Comparison of ENCODE assay signal across 14 cellular contexts in genomic region chr13:110448230-110448629, GRCh38.
DNase-seq lines count a peak whose midpoint lies in the region; ATAC-seq, FAIRE-seq and TF ChIP-seq lines count a peak whose summit lies in the region.
"Had no signal": no experiment of that assay in that cellular context is flagged by ENCODE, and none has a peak within 500 bp of the region (broad histone marks: within the 10 kb centered on the region; RNA-seq: fewer than 3 reads in every experiment).

No MANE protein-coding gene starts in this region.

- no peaks in the 10 kb centered on the region for H3K27me3 ChIP-seq in brain microvascular endothelial cell (replicated peaks)
- no peaks in the 10 kb centered on the region for H3K27me3 ChIP-seq in keratinocyte (ENCODE audit: control insufficient read depth, extremely low read depth, insufficient read depth, low read length)
- H3K27me3 ChIP-seq: heart right ventricle had no signal

- H3K9ac ChIP-seq in keratinocyte (ENCODE audit: control insufficient read depth, extremely low read depth, insufficient read depth, low read length): no peak overlapping the region

- no peaks in the 10 kb centered on the region for H4K20me1 ChIP-seq in keratinocyte (ENCODE audit: control insufficient read depth, extremely low read depth, insufficient read depth, low read length)

- H3K27ac ChIP-seq in brain microvascular endothelial cell (peak overlapping the region; percentile 57), keratinocyte (ENCODE audit: control insufficient read depth, insufficient read depth, low read length) (peak overlapping the region; percentile 17)
- H3K27ac ChIP-seq: heart right ventricle, VCaP had no signal

- H3K9me3 ChIP-seq in keratinocyte (ENCODE audit: control insufficient read depth, low read depth, low read length): no peaks in the 10 kb centered on the region
- H3K9me3 ChIP-seq: heart right ventricle had no signal

- no peaks in the 10 kb centered on the region for H3K79me2 ChIP-seq in keratinocyte (ENCODE audit: control insufficient read depth, insufficient read depth, low read length)

- H3K4me1 ChIP-seq in keratinocyte (ENCODE audit: control insufficient read depth, extremely low read depth, insufficient read depth, low read length): peaks cover 58% of the 10 kb centered on the region

- DNase-seq in HS-5 (ENCODE audit: low read depth) (peak; percentile 49), brain microvascular endothelial cell (peak; percentile 72), keratinocyte (ENCODE audit: low read depth, low spot score) (peak; percentile 69), urothelium cell line (ENCODE audit: low spot score) (peak; percentile 59), NCI-H2196 treated with DMSO at 0.1 percent for 48 hours (lab: John Stamatoyannopoulos, UW; ENCODE audit: unreplicated experiment) (no peak), SIG-M5 treated with dmso at 0.1 percent for 504 hours (lab: John Stamatoyannopoulos, UW; ENCODE audit: unreplicated experiment) (no peak)
- DNase-seq: activated T-cell treated with anti-CD3 and anti-CD28 coated beads for 4 hours, DND-41, heart right ventricle, Karpas-422 had no signal

- ATAC-seq in GM19035 (IDR thresholded peaks at IDR 0.05; ENCODE audit: unreplicated experiment) (no peak), HG02642 (IDR thresholded peaks at IDR 0.05; ENCODE audit: poor library complexity, unreplicated experiment) (no peak)
- ATAC-seq: heart right ventricle had no signal

- H3K4me3 ChIP-seq in brain microvascular endothelial cell (ENCODE audit: low read depth, low read length): no peak overlapping the region
- H3K4me3 ChIP-seq in keratinocyte (ENCODE audit: control insufficient read depth in 2 of 3, extremely low read depth in 1 of 3, insufficient read depth in 2 of 3, low read depth in 1 of 3, low read length in 3 of 3): peak overlapping the region in 1 of 3 experiments; percentile 13
- H3K4me3 ChIP-seq: heart right ventricle, skin epidermis had no signal

- H3K9me1 ChIP-seq in keratinocyte (ENCODE audit: control insufficient read depth, extremely low read depth, insufficient read depth, low read length): peaks cover under 1% of the 10 kb centered on the region

- H3K36me3 ChIP-seq in brain microvascular endothelial cell (replicated peaks) (peaks cover 86% of the 10 kb centered on the region), keratinocyte (ENCODE audit: control insufficient read depth in 2 of 2, extremely low read depth in 1 of 2, insufficient read depth in 2 of 2, low read length in 2 of 2) (peaks cover 0 to 15% of the 10 kb centered on the region in 2 experiments)

- in situ Hi-C loops in brain microvascular endothelial cell (cut with HindIII; ENCODE audit: low pct_ligation_motif_present, low sequenced_read_pairs): no loop called here

- FAIRE-seq in keratinocyte (lab: Jason Lieb, UNC): peak; percentile 79
- FAIRE-seq in urothelium cell line (lab: Jason Lieb, UNC): no peak

- peak overlapping the region; percentile 65 for H3K4me2 ChIP-seq in keratinocyte (ENCODE audit: control insufficient read depth, extremely low read depth, insufficient read depth, low read depth, low read length)

- TF ChIP-seq CTCF in brain microvascular endothelial cell (IDR thresholded peaks at IDR 0.05; ENCODE audit: low read depth, low read length, missing control alignments): no peak
- TF ChIP-seq CTCF in keratinocyte (optimal IDR thresholded peaks at IDR 0.05 in 1 of 3, IDR thresholded peaks at IDR 0.05 in 1 of 3, conservative IDR thresholded peaks at IDR 0.05 in 1 of 3; ENCODE audit: extremely low read depth in 1 of 3, insufficient read depth in 2 of 3, low read length in 3 of 3): no peak

- no peak overlapping the region for H2AFZ ChIP-seq in keratinocyte (ENCODE audit: control insufficient read depth, low read length)

- dilution Hi-C loops in keratinocyte (cut with MboI; ENCODE audit: extremely low pct_ligation_motif_present, low sequenced_read_pairs): no loop called here

Comparison
In these comparisons a context has a peak if more than half of its experiments do, and no peak if none do; other contexts are left out.
1. DNase-seq: peak in HS-5 (single experiment), brain microvascular endothelial cell (single experiment), keratinocyte (single experiment) and urothelium cell line (single experiment); none in NCI-H2196 treated with DMSO at 0.1 percent for 48 hours (single experiment) and SIG-M5 treated with dmso at 0.1 percent for 504 hours (single experiment).